Comparison of ENCODE assay signal across 34 cellular contexts in the genomic region with DNA sequence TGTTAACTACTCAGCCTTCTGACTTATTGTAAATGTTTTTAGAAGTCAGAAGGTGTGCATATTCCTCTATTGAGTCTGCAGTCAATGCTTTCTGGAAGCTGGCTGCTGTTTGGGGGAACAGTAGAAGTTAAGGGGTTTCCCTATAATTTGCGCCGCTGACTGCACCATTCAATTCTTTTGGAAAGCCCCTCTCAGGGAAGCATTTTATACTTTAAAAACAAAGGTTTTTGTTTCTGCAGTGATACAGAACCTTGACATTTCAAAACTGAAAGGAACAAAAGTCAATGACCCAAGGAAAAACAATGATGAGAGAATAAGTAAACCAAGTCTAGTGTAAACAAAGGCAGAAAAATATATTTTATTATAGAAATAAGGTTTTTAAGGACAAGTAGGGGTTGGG.
DNase-seq lines count a peak whose midpoint lies in the region; ATAC-seq, FAIRE-seq and TF ChIP-seq lines count a peak whose summit lies in the region.
"Had no signal": no experiment of that assay in that cellular context is flagged by ENCODE, and none has a peak within 500 bp of the region (broad histone marks: within the 10 kb centered on the region; RNA-seq: fewer than 3 reads in every experiment).

No MANE protein-coding gene starts in this region.

- WGBS in small intestine, 3 donors: 67 to 94% (median 72%) methylated on average over 2 of the region's 2 CpGs

- TF ChIP-seq CTCF in GM10248 (IDR thresholded peaks at IDR 0.05; ENCODE audit: control extremely low read depth, extremely low read depth, low read depth, missing control alignments): no peak

- H3K4me1 Mint-ChIP-seq in naive B cell: peaks cover 29 to 46% (median 31%) of the 10 kb centered on the region in 3 donors

- FAIRE-seq in small intestine (lab: Jason Lieb, UNC): no peak

- no peaks in the 10 kb centered on the region for H3K27me3 ChIP-seq in small intestine (ENCODE audit: control insufficient read depth in 2 of 2, insufficient read depth in 2 of 2, low read length in 2 of 2)
- H3K27me3 ChIP-seq: breast epithelium, esophagus squamous epithelium, foreskin keratinocyte, spleen, thyroid gland, uterus had no signal

- no peaks in the 10 kb centered on the region for H3K36me3 ChIP-seq in small intestine (ENCODE audit: control insufficient read depth in 2 of 2, insufficient read depth in 2 of 2, low read length in 2 of 2)
- H3K36me3 ChIP-seq: breast epithelium, esophagus squamous epithelium, left ventricle myocardium inferior, spleen, thyroid gland, uterus had no signal

- peaks cover 4 to 7% of the 10 kb centered on the region in 2 donors for H3K36me3 Mint-ChIP-seq in naive B cell

- peak overlapping the region; percentile 5 to 93 (median 74) for H3K27ac Mint-ChIP-seq in naive B cell
- H3K27ac Mint-ChIP-seq: activated CD4-positive, alpha-beta T cell treated with anti-CD3 and anti-CD28 coated beads for 36 hours; activated CD8-positive, alpha-beta T cell treated with anti-CD3 and anti-CD28 coated beads for 36 hours; T-helper 2 cell treated with Interferon-gamma antibody and Interleukin-4, amounts not matched to agents 5 μg/mL and 100 μg/mL, for 36 hours had no signal

- peak overlapping the region in 5 of 8 donors; percentile 1 to 39 (median 16) for H3K4me3 Mint-ChIP-seq in naive B cell
- H3K4me3 Mint-ChIP-seq: activated CD4-positive, alpha-beta T cell treated with anti-CD3 and anti-CD28 coated beads for 36 hours; activated CD8-positive, alpha-beta T cell treated with anti-CD3 and anti-CD28 coated beads for 36 hours; CD8-positive, alpha-beta memory T cell; T-helper 2 cell treated with Interferon-gamma antibody and Interleukin-4, amounts not matched to agents 5 μg/mL and 100 μg/mL, for 36 hours had no signal

- H3K27ac ChIP-seq in small intestine (ENCODE audit: low read depth in 1 of 2, low read length in 1 of 2): no peak overlapping the region
- H3K27ac ChIP-seq: breast epithelium, dorsolateral prefrontal cortex, esophagus squamous epithelium, foreskin keratinocyte, KMS-11, left ventricle myocardium inferior, parathyroid adenoma, spleen, uterus had no signal

- DNase-seq in GM10248 (ENCODE audit: extremely low spot score) (peak; percentile 38), naive B cell (peak; percentile 37), small intestine (no peak)
- no peak for DNase-seq in activated CD4-positive, CD25-positive, alpha-beta regulatory T cell treated with anti-CD3 and anti-CD28 coated beads, Interleukin-2, amount 50 U/mL, for 72 hours
- DNase-seq: ACHN; activated CD4-positive, alpha-beta T cell treated with anti-CD3 and anti-CD28 coated beads for 36 hours; activated CD8-positive, alpha-beta T cell treated with anti-CD3 and anti-CD28 coated beads for 36 hours; activated naive CD4-positive, alpha-beta T cell treated with anti-CD3 and anti-CD28 coated beads, Interleukin-2, amount 50 U/mL, for 16 hours; CD8-positive, alpha-beta memory T cell; dorsolateral prefrontal cortex; esophagus squamous epithelium; foreskin keratinocyte; head of caudate nucleus; islet precursor cell; left ventricle myocardium inferior; mesendoderm; NCI-H1436; NCI-H2107; NCI-H345; NCI-H69; right cardiac atrium; SHP77; spleen; stimulated activated CD4-positive, alpha-beta T cell treated with anti-CD3 and anti-CD28 coated beads, Interleukin-2, amount 100 ng/mL, for 24 hours; thyroid gland; uterus had no signal

- CTCF ChIA-PET in GM10248 (lab: Yijun Ruan, JAX): interaction anchor here (1.0 to 2.2 kb wide), 5 partner anchors 14 to 124 kb away, joined by 3 to 7 read pairs (median 4); no protein-coding TSS in a partner anchor

- H3K9me3 ChIP-seq in small intestine (ENCODE audit: control insufficient read depth, low read depth): no peaks in the 10 kb centered on the region
- H3K9me3 ChIP-seq: breast epithelium, esophagus squamous epithelium, left ventricle myocardium inferior, spleen, thyroid gland, uterus had no signal

- no peaks in the 10 kb centered on the region for H3K27me3 Mint-ChIP-seq in naive B cell
- H3K27me3 Mint-ChIP-seq: activated CD8-positive, alpha-beta T cell treated with anti-CD3 and anti-CD28 coated beads for 36 hours had no signal

- ATAC-seq in GM18868 (IDR thresholded peaks at IDR 0.05; ENCODE audit: unreplicated experiment) (peak; percentile 66), HG03432 (IDR thresholded peaks at IDR 0.05; ENCODE audit: unreplicated experiment) (peak; percentile 51), naive B cell (ENCODE audit: low read depth in 2 of 2) (peak; percentile 92 to 94), GM21423 (IDR thresholded peaks at IDR 0.05; ENCODE audit: unreplicated experiment) (no peak)
- ATAC-seq: activated CD4-positive, alpha-beta T cell treated with anti-CD3 and anti-CD28 coated beads for 36 hours; activated CD8-positive, alpha-beta T cell treated with anti-CD3 and anti-CD28 coated beads for 36 hours; foreskin keratinocyte; Panc1; right cardiac atrium had no signal

- no peak overlapping the region for H3K4me3 ChIP-seq in small intestine (ENCODE audit: low read depth in 1 of 2, low read length in 2 of 2)
- H3K4me3 ChIP-seq: breast epithelium, dorsolateral prefrontal cortex, esophagus squamous epithelium, left ventricle myocardium inferior, spleen, thyroid gland, uterus had no signal

- POLR2A ChIA-PET in GM10248 (lab: Yijun Ruan, JAX): no interaction called here

- H3K9me3 Mint-ChIP-seq in naive B cell: peaks cover 0 to 5% (median 0%) of the 10 kb centered on the region in 7 donors
- H3K9me3 Mint-ChIP-seq: activated CD8-positive, alpha-beta T cell treated with anti-CD3 and anti-CD28 coated beads for 36 hours; CD8-positive, alpha-beta memory T cell; T-helper 2 cell treated with Interferon-gamma antibody and Interleukin-4, amounts not matched to agents 5 μg/mL and 100 μg/mL, for 36 hours had no signal

- H3K4me1 ChIP-seq in small intestine (ENCODE audit: control insufficient read depth in 2 of 2, insufficient read depth in 1 of 2, low read depth in 1 of 2, low read length in 1 of 2): no peaks in the 10 kb centered on the region
- H3K4me1 ChIP-seq: breast epithelium, esophagus squamous epithelium, parathyroid adenoma, uterus had no signal

Comparison
In these comparisons a context has a peak if more than half of its experiments do, and no peak if none do; other contexts are left out.
1. DNase-seq: peak in GM10248 (single experiment) and naive B cell (single experiment); none in activated CD4-positive, CD25-positive, alpha-beta regulatory T cell treated with anti-CD3 and anti-CD28 coated beads, Interleukin-2, amount 50 U/mL, for 72 hours (single experiment) and small intestine (single experiment).